3 cellular contexts compared by ENCODE assay signal in genomic region chr12:60066655-60067054, GRCh38.
TF ChIP-seq lines count a peak whose summit lies in the region.

No MANE protein-coding gene starts in this region.

TF ChIP-seq in GM23338, 12 proteins besides CTCF, POLR2A, EP300 and RAD21 (continued from another document and continues in another):
- TF ChIP-seq ZNF462 (CRISPR knock-in tag; IDR thresholded peaks at IDR 0.05): no peak
- no peak for TF ChIP-seq EZH2 (IDR thresholded peaks at IDR 0.05; ENCODE audit: low read depth, unreplicated experiment)
- no peak for TF ChIP-seq CREB1 (CRISPR knock-in tag; IDR thresholded peaks at IDR 0.05; ENCODE audit: low read depth)
- TF ChIP-seq STAT1 (IDR thresholded peaks at IDR 0.05; ENCODE audit: unreplicated experiment): no peak
- TF ChIP-seq ETS1 (IDR thresholded peaks at IDR 0.05): no peak

TF ChIP-seq in WTC11, 78 proteins besides CTCF, POLR2A, EP300 and RAD21 (continued from another document):
- no peak for TF ChIP-seq FOXP4 (CRISPR knock-in tag; IDR thresholded peaks at IDR 0.05)
- no peak for TF ChIP-seq ZNF416 (CRISPR knock-in tag; IDR thresholded peaks at IDR 0.05)

TF ChIP-seq in H1, 55 proteins besides CTCF, POLR2A, EP300 and RAD21 (continued from another document):
- TF ChIP-seq CREB1 (IDR thresholded peaks at IDR 0.05) (no peak), SP4 (IDR thresholded peaks at IDR 0.05; ENCODE audit: low read length) (no peak), TEAD4 (IDR thresholded peaks at IDR 0.05; ENCODE audit: low read depth, low read length) (no peak), POU5F1 (IDR thresholded peaks at IDR 0.05; ENCODE audit: low read depth, low read length) (no peak), RBBP5 (IDR thresholded peaks at IDR 0.05; ENCODE audit: borderline replicate concordance, low read depth, low read length) (no peak), JUN (IDR thresholded peaks at IDR 0.05; ENCODE audit: low read depth, low read length) (no peak)
